Comparison of ENCODE assay signal across 9 cellular contexts in the genomic region with DNA sequence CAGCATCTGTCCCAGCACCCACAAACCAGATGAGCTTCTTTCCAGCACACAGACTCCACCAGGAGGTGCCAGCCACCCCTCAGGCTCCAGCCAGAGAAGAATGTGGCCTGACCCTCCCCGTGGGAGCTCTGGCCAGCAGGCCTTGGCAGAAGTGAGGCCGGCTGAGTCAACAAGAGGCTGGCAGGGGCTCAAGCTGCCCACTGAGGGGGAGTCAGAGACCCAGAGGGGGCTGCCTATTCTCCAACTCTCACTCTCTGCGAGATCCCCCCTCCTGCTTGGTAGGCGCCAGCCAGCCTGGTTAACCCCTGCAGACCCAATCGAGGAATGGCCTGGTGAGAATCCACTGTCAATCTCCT. TPM values are rescaled to one million over a fixed set of nuclear protein-coding genes. Genes with fewer than 3 reads are reported as not detected.
DNase-seq lines count a peak whose midpoint lies in the region; ATAC-seq, FAIRE-seq and TF ChIP-seq lines count a peak whose summit lies in the region.
"Had no signal": no experiment of that assay in that cellular context is flagged by ENCODE, and none has a peak within 500 bp of the region (broad histone marks: within the 10 kb centered on the region; RNA-seq: fewer than 3 reads in every experiment).

No MANE protein-coding gene starts in this region.

- no peak for TF ChIP-seq CTCF in lower leg skin (IDR thresholded peaks at IDR 0.05)

- intact Hi-C loops in lower leg skin (cut with DNase I; ENCODE audit: low total_unique reads), result loop anchor here (10.0 kb wide), 1 partner anchor 45 kb away; no protein-coding TSS in a partner anchor

- FAIRE-seq in H54 (lab: Jason Lieb, UNC), result no peak
- FAIRE-seq in urothelium cell line (lab: Jason Lieb, UNC), result no peak

- peak; percentile 42 for DNase-seq in H54 (ENCODE audit: insufficient read length, low spot score)
- peak; percentile 34 for DNase-seq in amniotic stem cell (lab: John Stamatoyannopoulos, UW)
- DNase-seq in hepatic stellate cell (ENCODE audit: low spot score), result peak; percentile 66
- peak; percentile 75 for DNase-seq in renal cortical epithelial cell (ENCODE audit: low read depth)
- DNase-seq in urothelium cell line (ENCODE audit: low spot score), result no peak
- DNase-seq in KG1 (lab: John Stamatoyannopoulos, UW), result no peak
- no peak for DNase-seq in lower leg skin (ENCODE audit: low spot score in 2 of 2)
- DNase-seq: KBM-7 had no signal

- 41 to 58% methylated on average over 4 to 5 of the region's 5 CpGs for WGBS in lower leg skin, 2 donors

- H3K4me3 ChIP-seq in lower leg skin (ENCODE audit: low read depth, poor library complexity, severe bottlenecking), result no peak overlapping the region

- ATAC-seq in GM19023 (IDR thresholded peaks at IDR 0.05; ENCODE audit: unreplicated experiment), result no peak

- TF ChIP-seq POLR2A in H54 (IDR thresholded peaks at IDR 0.05; ENCODE audit: low read depth, low read length), result no peak
- no peak for TF ChIP-seq POLR2A in lower leg skin (IDR thresholded peaks at IDR 0.05)

RNA-seq across cellular contexts. Expression of a gene that starts 10.6 kb away (rescaled TPM):
- 20.8 and 42.7 TPM in 2 replicates for total RNA-seq in renal cortical epithelial cell
- total RNA-seq in lower leg skin, result 10 to 100 TPM; 44.4 to 80.1 (median 70.5) TPM

RNA-seq across cellular contexts. Expression of a gene that starts 30.2 kb away (rescaled TPM):
- total RNA-seq in renal cortical epithelial cell, result not detected in 2 replicates
- total RNA-seq in lower leg skin, result 1 to 10 TPM in 1 of 4 donors, not detected in 3; 1.4 TPM

RNA-seq across cellular contexts. Expression of a gene that starts 30.5 kb away (rescaled TPM):
- 39.9 and 46.0 TPM in 2 replicates for total RNA-seq in renal cortical epithelial cell
- total RNA-seq in lower leg skin, result 10 to 100 TPM; 13.2 to 22.5 (median 18.6) TPM

RNA-seq across cellular contexts. Expression of a gene that starts 59.0 kb away (rescaled TPM):
- total RNA-seq in renal cortical epithelial cell (45.5 and 57.9 TPM in 2 replicates), lower leg skin (10 to 100 TPM; 50.3 to 66.0 (median 53.6) TPM)

Comparison
In these comparisons a context has a peak if more than half of its experiments do, and no peak if none do; other contexts are left out.
1. DNase-seq: peak in H54 (single experiment), amniotic stem cell (single experiment), hepatic stellate cell (single experiment) and renal cortical epithelial cell (single experiment); none in urothelium cell line (single experiment), KG1 (single experiment) and lower leg skin (0 of 2).